ENCODE assay signal across 1 cellular context in the genomic region with DNA sequence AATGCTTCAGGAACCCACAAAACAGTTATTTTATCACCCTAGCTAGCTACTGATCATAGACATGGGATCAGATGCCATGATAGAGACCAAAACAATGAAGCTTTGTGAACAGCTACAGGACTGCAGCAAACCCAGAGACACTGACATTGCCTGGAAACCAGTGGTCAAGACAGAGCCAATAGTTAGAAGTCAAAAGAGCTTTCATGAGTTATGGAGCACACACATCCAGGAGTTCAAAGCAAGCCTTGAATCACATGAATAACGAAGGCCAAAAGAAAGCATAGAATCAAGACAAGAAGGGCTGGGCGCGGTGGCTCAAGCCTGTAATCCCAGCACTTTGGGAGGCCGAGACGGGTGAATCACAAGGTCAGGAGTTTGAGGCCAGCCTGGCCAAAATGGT.
TF ChIP-seq lines count a peak whose summit lies in the region.

No MANE protein-coding gene starts in this region.

TF ChIP-seq in WTC11, 78 proteins besides CTCF, POLR2A, EP300 and RAD21 (continued from another document):
- TF ChIP-seq, protein P1, sequence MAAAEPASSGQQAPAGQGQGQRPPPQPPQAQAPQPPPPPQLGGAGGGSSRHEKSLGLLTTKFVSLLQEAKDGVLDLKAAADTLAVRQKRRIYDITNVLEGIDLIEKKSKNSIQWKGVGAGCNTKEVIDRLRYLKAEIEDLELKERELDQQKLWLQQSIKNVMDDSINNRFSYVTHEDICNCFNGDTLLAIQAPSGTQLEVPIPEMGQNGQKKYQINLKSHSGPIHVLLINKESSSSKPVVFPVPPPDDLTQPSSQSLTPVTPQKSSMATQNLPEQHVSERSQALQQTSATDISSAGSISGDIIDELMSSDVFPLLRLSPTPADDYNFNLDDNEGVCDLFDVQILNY (CRISPR knock-in tag; IDR thresholded peaks at IDR 0.05): no peak
- TF ChIP-seq FOXJ3 (CRISPR knock-in tag; IDR thresholded peaks at IDR 0.05; ENCODE audit: borderline replicate concordance) (no peak), RELA (CRISPR knock-in tag; IDR thresholded peaks at IDR 0.05; ENCODE audit: borderline replicate concordance) (no peak), ESRRA (CRISPR knock-in tag; IDR thresholded peaks at IDR 0.05; ENCODE audit: borderline replicate concordance) (no peak), ZNF138 (CRISPR knock-in tag; conservative IDR thresholded peaks at IDR 0.05) (no peak), GTF2I (CRISPR knock-in tag; conservative IDR thresholded peaks at IDR 0.05) (no peak), ZNF121 (CRISPR knock-in tag; IDR thresholded peaks at IDR 0.05) (no peak)
- TF ChIP-seq, protein P2, sequence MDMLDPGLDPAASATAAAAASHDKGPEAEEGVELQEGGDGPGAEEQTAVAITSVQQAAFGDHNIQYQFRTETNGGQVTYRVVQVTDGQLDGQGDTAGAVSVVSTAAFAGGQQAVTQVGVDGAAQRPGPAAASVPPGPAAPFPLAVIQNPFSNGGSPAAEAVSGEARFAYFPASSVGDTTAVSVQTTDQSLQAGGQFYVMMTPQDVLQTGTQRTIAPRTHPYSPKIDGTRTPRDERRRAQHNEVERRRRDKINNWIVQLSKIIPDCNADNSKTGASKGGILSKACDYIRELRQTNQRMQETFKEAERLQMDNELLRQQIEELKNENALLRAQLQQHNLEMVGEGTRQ (CRISPR knock-in tag; IDR thresholded peaks at IDR 0.05): no peak
- TF ChIP-seq, protein P3, sequence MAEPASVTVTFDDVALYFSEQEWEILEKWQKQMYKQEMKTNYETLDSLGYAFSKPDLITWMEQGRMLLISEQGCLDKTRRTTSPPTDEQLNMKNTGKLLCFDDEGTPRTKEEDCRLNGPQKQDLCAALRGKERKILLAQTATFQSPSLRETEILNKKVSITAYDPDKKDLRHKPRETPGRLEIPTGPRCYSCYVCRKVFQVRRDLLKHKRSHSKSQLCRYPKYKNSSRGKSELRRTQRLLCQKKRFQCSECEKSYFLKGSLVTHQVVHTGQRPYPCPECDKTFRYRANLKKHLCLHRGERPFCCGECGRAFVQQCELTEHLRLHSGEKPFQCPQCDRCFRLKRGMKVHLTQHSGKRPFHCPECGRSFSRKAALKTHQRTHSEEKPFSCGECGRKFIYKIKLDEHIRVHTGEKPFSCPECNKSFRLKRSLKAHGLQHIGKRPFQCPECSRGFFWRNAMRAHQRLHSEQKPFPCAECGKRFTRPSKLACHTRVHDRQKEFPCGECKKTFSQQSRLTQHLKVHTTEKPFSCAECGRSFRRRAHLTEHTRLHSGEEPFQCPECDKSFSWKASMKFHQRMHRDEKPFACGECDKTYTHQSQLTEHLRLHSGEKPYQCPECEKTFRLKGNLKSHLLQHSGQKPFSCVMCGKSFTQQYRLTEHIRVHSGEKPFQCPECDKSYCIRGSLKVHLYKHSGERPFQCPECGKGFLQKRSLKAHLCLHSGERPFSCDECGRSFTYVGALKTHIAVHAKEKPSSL (CRISPR knock-in tag; conservative IDR thresholded peaks at IDR 0.05): no peak
- TF ChIP-seq, protein P4, sequence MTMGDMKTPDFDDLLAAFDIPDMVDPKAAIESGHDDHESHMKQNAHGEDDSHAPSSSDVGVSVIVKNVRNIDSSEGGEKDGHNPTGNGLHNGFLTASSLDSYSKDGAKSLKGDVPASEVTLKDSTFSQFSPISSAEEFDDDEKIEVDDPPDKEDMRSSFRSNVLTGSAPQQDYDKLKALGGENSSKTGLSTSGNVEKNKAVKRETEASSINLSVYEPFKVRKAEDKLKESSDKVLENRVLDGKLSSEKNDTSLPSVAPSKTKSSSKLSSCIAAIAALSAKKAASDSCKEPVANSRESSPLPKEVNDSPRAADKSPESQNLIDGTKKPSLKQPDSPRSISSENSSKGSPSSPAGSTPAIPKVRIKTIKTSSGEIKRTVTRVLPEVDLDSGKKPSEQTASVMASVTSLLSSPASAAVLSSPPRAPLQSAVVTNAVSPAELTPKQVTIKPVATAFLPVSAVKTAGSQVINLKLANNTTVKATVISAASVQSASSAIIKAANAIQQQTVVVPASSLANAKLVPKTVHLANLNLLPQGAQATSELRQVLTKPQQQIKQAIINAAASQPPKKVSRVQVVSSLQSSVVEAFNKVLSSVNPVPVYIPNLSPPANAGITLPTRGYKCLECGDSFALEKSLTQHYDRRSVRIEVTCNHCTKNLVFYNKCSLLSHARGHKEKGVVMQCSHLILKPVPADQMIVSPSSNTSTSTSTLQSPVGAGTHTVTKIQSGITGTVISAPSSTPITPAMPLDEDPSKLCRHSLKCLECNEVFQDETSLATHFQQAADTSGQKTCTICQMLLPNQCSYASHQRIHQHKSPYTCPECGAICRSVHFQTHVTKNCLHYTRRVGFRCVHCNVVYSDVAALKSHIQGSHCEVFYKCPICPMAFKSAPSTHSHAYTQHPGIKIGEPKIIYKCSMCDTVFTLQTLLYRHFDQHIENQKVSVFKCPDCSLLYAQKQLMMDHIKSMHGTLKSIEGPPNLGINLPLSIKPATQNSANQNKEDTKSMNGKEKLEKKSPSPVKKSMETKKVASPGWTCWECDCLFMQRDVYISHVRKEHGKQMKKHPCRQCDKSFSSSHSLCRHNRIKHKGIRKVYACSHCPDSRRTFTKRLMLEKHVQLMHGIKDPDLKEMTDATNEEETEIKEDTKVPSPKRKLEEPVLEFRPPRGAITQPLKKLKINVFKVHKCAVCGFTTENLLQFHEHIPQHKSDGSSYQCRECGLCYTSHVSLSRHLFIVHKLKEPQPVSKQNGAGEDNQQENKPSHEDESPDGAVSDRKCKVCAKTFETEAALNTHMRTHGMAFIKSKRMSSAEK (CRISPR knock-in tag; IDR thresholded peaks at IDR 0.05; ENCODE audit: borderline replicate concordance): no peak
TF ChIP-seq in WTC11: peak in this region for 0.
